Comparison of ENCODE assay signal across 3 cellular contexts in genomic region chr5:168513861-168514428, GRCh38.
A peak's percentile ranks its signal among the peaks of the same experiment; 100 is the strongest.
TF ChIP-seq lines count a peak whose summit lies in the region.

No MANE protein-coding gene starts in this region.

TF ChIP-seq in HepG2, 621 proteins besides CTCF, POLR2A, EP300 and RAD21:
- TF ChIP-seq REL (CRISPR knock-in tag; conservative IDR thresholded peaks at IDR 0.05) (no peak), ZNF317 (CRISPR knock-in tag; IDR thresholded peaks at IDR 0.05) (peak; percentile 98), ZNF564 (CRISPR knock-in tag; IDR thresholded peaks at IDR 0.05) (no peak)

TF ChIP-seq in HEK293, 187 proteins besides CTCF, POLR2A, EP300 and RAD21:
- TF ChIP-seq SETDB1 (IDR thresholded peaks at IDR 0.05; ENCODE audit: insufficient read length, low read length) (peak; percentile 29), ELK4 (IDR thresholded peaks at IDR 0.05; ENCODE audit: borderline replicate concordance, low read depth, low read length) (no peak), ZNF169 (tag by site-specific recombination; IDR thresholded peaks at IDR 0.05) (no peak), ZNF707 (tag by site-specific recombination; IDR thresholded peaks at IDR 0.05) (no peak), ZFP3 (tag by site-specific recombination; IDR thresholded peaks at IDR 0.05; ENCODE audit: low read depth) (no peak), TCF7L2 (IDR thresholded peaks at IDR 0.05; ENCODE audit: borderline replicate concordance, low read depth, low read length) (no peak), EGR2 (tag by site-specific recombination; IDR thresholded peaks at IDR 0.05; ENCODE audit: low read depth) (no peak), ZNF610 (tag by site-specific recombination; IDR thresholded peaks at IDR 0.05; ENCODE audit: borderline replicate concordance) (no peak), BCL6B (tag by site-specific recombination; IDR thresholded peaks at IDR 0.05) (no peak), ZNF558 (tag by site-specific recombination; IDR thresholded peaks at IDR 0.05) (peak; percentile 97), ZNF529 (tag by site-specific recombination; IDR thresholded peaks at IDR 0.05; ENCODE audit: insufficient replicate concordance) (no peak), ZFP41 (tag by site-specific recombination; IDR thresholded peaks at IDR 0.05; ENCODE audit: borderline replicate concordance) (no peak), ZNF311 (tag by site-specific recombination; IDR thresholded peaks at IDR 0.05; ENCODE audit: borderline replicate concordance) (no peak), PRDM1 (tag by site-specific recombination; IDR thresholded peaks at IDR 0.05) (no peak), ZSCAN4 (tag by site-specific recombination; IDR thresholded peaks at IDR 0.05) (no peak), ZFHX2 (tag by site-specific recombination; conservative IDR thresholded peaks at IDR 0.05) (no peak), ZNF433 (tag by site-specific recombination; IDR thresholded peaks at IDR 0.05; ENCODE audit: low read depth) (no peak)

TF ChIP-seq in GM12878, 131 proteins besides CTCF, POLR2A, EP300 and RAD21:
- TF ChIP-seq HDGF (IDR thresholded peaks at IDR 0.05) (no peak), CBX5 (IDR thresholded peaks at IDR 0.05; ENCODE audit: low read depth) (peak; percentile 94)
TF ChIP-seq in GM12878: peak in this region for 1.
